In the genomic region with DNA sequence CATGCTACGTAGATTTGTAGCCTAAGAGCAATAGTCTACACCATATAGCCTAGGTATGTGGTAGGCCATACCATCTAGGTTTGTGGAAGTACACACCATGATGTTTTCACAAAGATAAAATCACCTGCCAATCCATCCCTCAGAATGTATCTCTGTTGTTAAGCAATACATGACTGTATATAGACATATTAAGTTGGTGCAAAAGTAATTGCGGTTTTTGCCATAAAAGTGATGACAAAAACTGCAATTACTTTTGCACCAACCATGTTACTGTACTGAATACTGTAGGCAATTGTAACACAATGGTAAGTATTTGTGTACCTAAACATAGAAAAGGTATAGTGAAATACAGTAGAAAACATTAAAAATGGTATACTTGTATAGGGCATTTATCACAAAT, we compare ENCODE assay signal across 8 cellular contexts. TPM values are rescaled to one million over a fixed set of nuclear protein-coding genes. Genes with fewer than 3 reads are reported as not detected.
"Had no signal": no experiment of that assay in that cellular context is flagged by ENCODE, and none has a peak within 500 bp of the region (broad histone marks: within the 10 kb centered on the region; RNA-seq: fewer than 3 reads in every experiment).

No MANE protein-coding gene starts in this region.

- H3K4me1 ChIP-seq: HAP-1 had no signal

- H3K9me3 ChIP-seq: HAP-1 had no signal

- FAIRE-seq: HTR-8/SVneo had no signal

- H2AFZ ChIP-seq: GM23248 had no signal

- H3K4me3 ChIP-seq: GM23248, HAP-1 had no signal

- H3K27ac ChIP-seq: GM23248 had no signal

- ATAC-seq: HCT116 had no signal

- DNase-seq: GOT3, H7, KG1 had no signal

- H3K36me3 ChIP-seq: HAP-1 had no signal

- H3K9ac ChIP-seq: GM23248 had no signal

RNA-seq across cellular contexts. Expression of gene MGST1, which starts 40.5 kb away (rescaled TPM):
- polyA plus RNA-seq: IgD-negative memory B cell had no signal
